Comparison of ENCODE assay signal across 8 cellular contexts in genomic region chr12:3342051-3342450, GRCh38.
DNase-seq lines count a peak whose midpoint lies in the region; ATAC-seq and TF ChIP-seq lines count a peak whose summit lies in the region.

No MANE protein-coding gene starts in this region.

- H3K27ac Mint-ChIP-seq in HFFc6, result no peak overlapping the region

- no peaks in the 10 kb centered on the region for H3K9me2 ChIP-seq in SK-N-SH

- H4K20me1 ChIP-seq in SK-N-SH (ENCODE audit: insufficient read depth) (no peaks in the 10 kb centered on the region), smooth muscle cell (ENCODE audit: low read depth) (no peaks in the 10 kb centered on the region)

- H3K27ac ChIP-seq in SK-N-SH (ENCODE audit: low read depth in 2 of 2, low read length in 1 of 2) (no peak overlapping the region), smooth muscle cell (ENCODE audit: low read depth) (no peak overlapping the region)

- no peak for DNase-seq in AG04449 (ENCODE audit: low read depth, low spot score)
- DNase-seq in HFFc6, result peak; percentile 20
- peak; percentile 82 for DNase-seq in SK-N-SH
- peak; percentile 73 for DNase-seq in left cardiac atrium
- DNase-seq in smooth muscle cell (lab: John Stamatoyannopoulos, UW; ENCODE audit: unreplicated experiment), result no peak
- no peak for DNase-seq in NCI-H446 (lab: John Stamatoyannopoulos, UW)
- no peak for DNase-seq in omental fat pad (ENCODE audit: low spot score)

- no peaks in the 10 kb centered on the region for H3K79me2 ChIP-seq in SK-N-SH (ENCODE audit: insufficient read depth)
- no peaks in the 10 kb centered on the region for H3K79me2 ChIP-seq in smooth muscle cell (ENCODE audit: low read depth)

- TF ChIP-seq CTCF in AG04449 (IDR thresholded peaks at IDR 0.05; ENCODE audit: insufficient read depth, low read length, missing control alignments) (peak; percentile 49), HFFc6 (IDR thresholded peaks at IDR 0.05) (peak; percentile 53), SK-N-SH (IDR thresholded peaks at IDR 0.05) (peak; percentile 48), smooth muscle cell (IDR thresholded peaks at IDR 0.05; ENCODE audit: borderline replicate concordance, insufficient read depth, poor library complexity, severe bottlenecking) (peak; percentile 44), omental fat pad (IDR thresholded peaks at IDR 0.05) (no peak)

- peak; percentile 71 for TF ChIP-seq RAD21 in SK-N-SH (IDR thresholded peaks at IDR 0.05; ENCODE audit: low read length)

- no peaks in the 10 kb centered on the region for H3K4me1 Mint-ChIP-seq in HFFc6 (ENCODE audit: low read depth)

- no peaks in the 10 kb centered on the region for H3F3A ChIP-seq in SK-N-SH (replicated peaks; ENCODE audit: insufficient read depth)
- H3F3A ChIP-seq in smooth muscle cell (ENCODE audit: low read depth), result no peaks in the 10 kb centered on the region

- peaks cover 17% of the 10 kb centered on the region; the same call in 1 of the 2 replicates for H3K27me3 ChIP-seq in SK-N-SH (ENCODE audit: insufficient read depth)
- H3K27me3 ChIP-seq in smooth muscle cell (ENCODE audit: low read depth), result peaks cover 25% of the 10 kb centered on the region

- H2AFZ ChIP-seq in SK-N-SH (ENCODE audit: low read depth) (no peak overlapping the region), smooth muscle cell (ENCODE audit: low read depth) (no peak overlapping the region)

- H3K36me3 ChIP-seq in SK-N-SH (replicated peaks in 1 of 2; ENCODE audit: control insufficient read depth in 1 of 2, insufficient read depth in 2 of 2, low read length in 1 of 2), result no peaks in the 10 kb centered on the region
- no peaks in the 10 kb centered on the region for H3K36me3 ChIP-seq in smooth muscle cell (ENCODE audit: low read depth)

- CTCF ChIA-PET in AG04449 (lab: Yijun Ruan, JAX), result interaction anchor here (0.6 to 1.7 kb wide), 6 partner anchors 9 to 435 kb away, joined by 3 to 7 read pairs (median 3); no protein-coding TSS in a partner anchor
- CTCF ChIA-PET in SK-N-SH (lab: Yijun Ruan, JAX), result interaction anchor here (0.6 to 6.2 kb wide), 29 partner anchors 9 to 462 kb away, joined by 3 to 48 read pairs (median 4); no protein-coding TSS in a partner anchor

- intact Hi-C loops in left cardiac atrium (cut with DNase I), result loop anchor here in 1 of 2 donors (5.0 to 10.0 kb wide), 2 partner anchors 303 to 435 kb away; no protein-coding TSS in a partner anchor

- no peaks in the 10 kb centered on the region for H3K36me3 Mint-ChIP-seq in HFFc6 (ENCODE audit: low read depth)

- no peaks in the 10 kb centered on the region for H3K9me3 Mint-ChIP-seq in HFFc6

- H3K4me3 Mint-ChIP-seq in HFFc6, result no peak overlapping the region

- peaks cover 49% of the 10 kb centered on the region for H3K27me3 Mint-ChIP-seq in HFFc6 (ENCODE audit: insufficient read depth)

- no peak overlapping the region for H3K4me3 ChIP-seq in AG04449 (ENCODE audit: low read depth, low read length)
- peak overlapping the region in 1 of 2 experiments; percentile 32; a peak in 1 of 4 replicates for H3K4me3 ChIP-seq in SK-N-SH (ENCODE audit: low read depth in 2 of 2, low read length in 1 of 2)
- no peak overlapping the region for H3K4me3 ChIP-seq in smooth muscle cell

- H3K4me2 ChIP-seq in SK-N-SH (no peak overlapping the region), smooth muscle cell (no peak overlapping the region)

- POLR2A ChIA-PET in AG04449 (lab: Yijun Ruan, JAX), result no interaction called here
- POLR2A ChIA-PET in SK-N-SH (lab: Yijun Ruan, JAX), result no interaction called here

- H3K9ac ChIP-seq in SK-N-SH (no peak overlapping the region), smooth muscle cell (ENCODE audit: low read depth) (no peak overlapping the region)

- TF ChIP-seq EP300 in SK-N-SH (IDR thresholded peaks at IDR 0.05; ENCODE audit: borderline replicate concordance in 1 of 2, low read depth in 1 of 2, low read length in 1 of 2), result no peak

- ATAC-seq in left cardiac atrium, result peak; percentile 90 to 93
- ATAC-seq in GM19351 (IDR thresholded peaks at IDR 0.05; ENCODE audit: unreplicated experiment), result no peak
- no peak for ATAC-seq in omental fat pad (ENCODE audit: low FRiP score)

- H3K9me3 ChIP-seq in SK-N-SH (no peaks in the 10 kb centered on the region), smooth muscle cell (replicated peaks; ENCODE audit: low read depth) (no peaks in the 10 kb centered on the region)

- H3K4me1 ChIP-seq in SK-N-SH (ENCODE audit: control insufficient read depth in 1 of 2, insufficient read depth in 2 of 2, low read depth in 1 of 2, low read length in 1 of 2), result peaks cover 0 to 2% of the 10 kb centered on the region in 2 experiments; a peak in 1 of 4 replicates
- peaks cover 2% of the 10 kb centered on the region for H3K4me1 ChIP-seq in smooth muscle cell (ENCODE audit: low read depth)

- 37% methylated on average over 8 of the region's 8 CpGs for WGBS in SK-N-SH (ENCODE audit: low lambda C conversion rate)
- 35% methylated on average over 8 of the region's 8 CpGs for WGBS in smooth muscle cell (ENCODE audit: low lambda C conversion rate)

TF ChIP-seq in SK-N-SH, 30 proteins besides CTCF, POLR2A, EP300 and RAD21:
- TF ChIP-seq FOSL2 (IDR thresholded peaks at IDR 0.05; ENCODE audit: borderline replicate concordance, low read depth) (no peak), SMC3 (IDR thresholded peaks at IDR 0.05; ENCODE audit: low read depth, low read length) (peak; percentile 75)

Comparison
In these comparisons a context has a peak if more than half of its experiments do, and no peak if none do; other contexts are left out.
1. DNase-seq: peak in HFFc6 (single experiment), SK-N-SH (single experiment) and left cardiac atrium (single experiment); none in AG04449 (single experiment), smooth muscle cell (single experiment), NCI-H446 (0 of 2) and omental fat pad (single experiment).
2. CTCF ChIP-seq: peak in AG04449 (single experiment), HFFc6 (single experiment), SK-N-SH (single experiment) and smooth muscle cell (single experiment); none in omental fat pad (0 of 3).
3. ATAC-seq: peak in left cardiac atrium (2 of 2); none in GM19351 (single experiment) and omental fat pad (single experiment).